Comparison of ENCODE assay signal across 8 cellular contexts in the genomic region with DNA sequence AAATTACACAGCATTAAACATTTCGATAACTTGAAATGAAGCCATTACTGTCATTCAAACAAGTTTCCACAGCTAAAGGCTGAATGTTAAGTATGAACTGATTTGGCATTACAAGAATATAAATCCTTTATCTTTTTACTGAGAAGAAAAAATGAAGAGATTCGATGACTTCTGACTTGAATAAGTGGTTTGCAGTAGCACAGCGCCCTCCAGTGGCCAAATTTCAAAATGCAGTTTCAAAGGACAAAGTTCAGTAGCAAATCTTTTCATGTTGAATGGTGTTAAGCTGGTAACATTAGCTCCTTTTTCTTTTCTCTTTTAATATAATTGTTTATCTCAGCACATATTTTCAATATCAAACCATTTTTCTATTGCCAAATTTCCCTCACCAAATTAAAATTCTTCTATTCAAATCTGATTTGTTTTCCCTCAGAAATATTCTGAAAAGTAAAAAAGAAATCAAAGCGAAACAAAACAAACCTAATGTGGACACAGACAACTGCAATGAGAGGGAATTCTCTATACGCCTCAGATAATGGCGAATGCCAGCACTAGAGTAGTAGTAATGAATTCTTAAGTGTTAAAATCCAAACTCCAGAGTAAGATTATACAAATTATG.
DNase-seq lines count a peak whose midpoint lies in the region; ATAC-seq, FAIRE-seq and TF ChIP-seq lines count a peak whose summit lies in the region.

No MANE protein-coding gene starts in this region.

- no peak overlapping the region for H3K27ac ChIP-seq in A549

- ATAC-seq in A549 (peak in 1 of 2 experiments; percentile 57; a peak in 1 of 6 replicates), HG03571 (IDR thresholded peaks at IDR 0.05; ENCODE audit: unreplicated experiment) (no peak)

- TF ChIP-seq RAD21 in A549 (conservative IDR thresholded peaks at IDR 0.05 in 1 of 2, IDR thresholded peaks at IDR 0.05 in 1 of 2), result peak; percentile 90 to 94

- TF ChIP-seq EP300 in A549 (IDR thresholded peaks at IDR 0.05), result no peak

- TF ChIP-seq CTCF in A549 (IDR thresholded peaks at IDR 0.05), result peak; percentile 91
- peak; percentile 68 for TF ChIP-seq CTCF in GM13976 (IDR thresholded peaks at IDR 0.05; ENCODE audit: borderline replicate concordance, control extremely low read depth, extremely low read depth, insufficient read depth, missing control alignments)

- no peak overlapping the region for H3K4me2 ChIP-seq in A549

- 31% methylated on average over 6 of the region's 6 CpGs for WGBS in A549 (ENCODE audit: missing lambda C conversion rate)

- no peaks in the 10 kb centered on the region for H3K9me3 ChIP-seq in A549

- in situ Hi-C loops in GM13976 (cut with MboI; ENCODE audit: low sequenced_read_pairs, unreplicated experiment), result loop anchor here (10.0 kb wide), 2 partner anchors 459 to 789 kb away; no protein-coding TSS in a partner anchor

- peak in 1 of 2 experiments; percentile 67 for DNase-seq in A549 (ENCODE audit: low read depth in 1 of 2, low spot score in 1 of 2)
- peak; percentile 22 for DNase-seq in GM13976 (ENCODE audit: low spot score)
- DNase-seq in NCI-H748 treated with DMSO at 0.1 percent for 48 hours (lab: John Stamatoyannopoulos, UW), result peak; percentile 84
- DNase-seq in activated CD8-positive, alpha-beta memory T cell treated with anti-CD3 and anti-CD28 coated beads for 1 hour (ENCODE audit: extremely low read depth in 1 of 2, low read depth in 1 of 2), result peak; percentile 44 to 66
- peak; percentile 86 for DNase-seq in mucosa of gallbladder (ENCODE audit: low spot score)
- peak; percentile 91 for DNase-seq in stimulated activated CD8-positive, alpha-beta memory T cell treated with anti-CD3 and anti-CD28 coated beads, Interleukin-4, amount 100 ng/mL, for 48 hours

- H3K4me3 ChIP-seq in A549, result no peak overlapping the region

- FAIRE-seq in A549 (lab: Jason Lieb, UNC), result no peak
- FAIRE-seq in endometrium (lab: Jason Lieb, UNC), result peak; percentile 97

- CTCF ChIA-PET in A549 (lab: Yijun Ruan, JAX), result interaction anchor here (0.6 to 2.0 kb wide), 36 partner anchors 9 to 1016 kb away, joined by 3 to 16 read pairs (median 4); no protein-coding TSS in a partner anchor

- H3K4me1 ChIP-seq in A549, result no peaks in the 10 kb centered on the region

- TF ChIP-seq POLR2A in A549 (IDR thresholded peaks at IDR 0.05; ENCODE audit: low read length), result no peak

- POLR2A ChIA-PET in A549 (lab: Yijun Ruan, JAX), result no interaction called here

TF ChIP-seq in A549, 52 proteins besides CTCF, POLR2A, EP300 and RAD21:
- no peak for TF ChIP-seq CEBPB (IDR thresholded peaks at IDR 0.05)
- no peak for TF ChIP-seq JUNB (IDR thresholded peaks at IDR 0.05)
- peak; percentile 86 for TF ChIP-seq SMC3 (IDR thresholded peaks at IDR 0.05)
- no peak for TF ChIP-seq HEYL (CRISPR knock-in tag; IDR thresholded peaks at IDR 0.05)
- TF ChIP-seq HOXB5 (CRISPR knock-in tag; IDR thresholded peaks at IDR 0.05), result no peak
- TF ChIP-seq MAFK (IDR thresholded peaks at IDR 0.05; ENCODE audit: partially characterized antibody), result peak; percentile 19
